8 cellular contexts compared by ENCODE assay signal in the genomic region with DNA sequence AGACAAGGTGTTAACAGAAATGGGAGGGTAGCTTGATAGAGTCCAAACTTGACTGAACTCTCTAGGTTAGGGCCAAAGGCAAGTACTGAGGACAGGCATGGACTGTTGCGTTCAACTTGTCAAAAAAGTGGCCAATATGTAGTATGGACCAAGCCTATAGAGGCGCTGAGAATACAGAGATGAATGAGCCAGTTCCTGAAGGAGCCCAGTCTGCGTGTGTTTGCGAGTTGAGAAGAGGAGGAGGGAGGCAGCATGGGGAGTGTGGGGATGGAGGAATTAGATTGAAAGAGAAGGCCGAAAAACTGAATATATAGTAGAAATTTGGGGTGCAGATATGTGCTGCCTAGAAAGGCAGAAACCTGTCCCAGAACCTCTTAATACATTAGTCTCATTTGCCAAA. TPM values are rescaled to one million over a fixed set of nuclear protein-coding genes. Genes with fewer than 3 reads are reported as not detected.
DNase-seq lines count a peak whose midpoint lies in the region; ATAC-seq lines count a peak whose summit lies in the region.

No MANE protein-coding gene starts in this region.

- POLR2A ChIA-PET in activated CD4-positive, alpha-beta T cell treated with anti-CD3 and anti-CD28 coated beads for 36 hours (lab: Charles Lee), result no interaction called here
- POLR2A ChIA-PET in activated CD8-positive, alpha-beta T cell treated with anti-CD3 and anti-CD28 coated beads, Interleukin-2, amount 10 ng/mL, durations not matched to agents 7 days and 5 days (lab: Charles Lee), result interaction anchor here (3.3 kb wide), 1 partner anchor 178 kb away, joined by 49 read pairs; no protein-coding TSS in a partner anchor

- peak overlapping the region; percentile 87 for H3K27ac Mint-ChIP-seq in activated CD4-positive, alpha-beta T cell treated with anti-CD3 and anti-CD28 coated beads for 36 hours
- H3K27ac Mint-ChIP-seq in activated CD8-positive, alpha-beta T cell treated with anti-CD3 and anti-CD28 coated beads, Interleukin-2, amount 10 ng/mL, durations not matched to agents 7 days and 5 days, result peak overlapping the region; percentile 86

- DNase-seq in activated CD4-positive, alpha-beta T cell treated with anti-CD3 and anti-CD28 coated beads for 36 hours, result no peak
- DNase-seq in activated CD4-positive, alpha-beta T cell treated with anti-CD3 and anti-CD28 coated beads for 1 hour, result no peak
- DNase-seq in Jurkat, Clone E6-1 (ENCODE audit: low read depth, low spot score), result no peak
- DNase-seq in activated CD8-positive, alpha-beta T cell treated with anti-CD3 and anti-CD28 coated beads, Interleukin-2, amount 10 ng/mL, durations not matched to agents 7 days and 5 days, result no peak
- peak; percentile 22 for DNase-seq in hepatic stellate cell (ENCODE audit: low spot score)
- DNase-seq in skeletal muscle cell (ENCODE audit: low read depth), result no peak
- no peak for DNase-seq in NCI-H774 (lab: John Stamatoyannopoulos, UW)
- no peak for DNase-seq in mucosa of gallbladder (ENCODE audit: low spot score)

- CTCF ChIA-PET in activated CD4-positive, alpha-beta T cell treated with anti-CD3 and anti-CD28 coated beads for 36 hours (lab: Charles Lee), result no interaction called here
- CTCF ChIA-PET in activated CD8-positive, alpha-beta T cell treated with anti-CD3 and anti-CD28 coated beads, Interleukin-2, amount 10 ng/mL, durations not matched to agents 7 days and 5 days (lab: Charles Lee), result interaction anchor here (1.5 to 1.7 kb wide), 2 partner anchors 177 to 433 kb away, joined by 3 to 4 read pairs; no protein-coding TSS in a partner anchor

- H3K4me1 Mint-ChIP-seq in activated CD4-positive, alpha-beta T cell treated with anti-CD3 and anti-CD28 coated beads for 36 hours, result peaks cover 33% of the 10 kb centered on the region
- peaks cover 38% of the 10 kb centered on the region for H3K4me1 Mint-ChIP-seq in activated CD8-positive, alpha-beta T cell treated with anti-CD3 and anti-CD28 coated beads, Interleukin-2, amount 10 ng/mL, durations not matched to agents 7 days and 5 days (ENCODE audit: low read depth)

- H3K9me3 Mint-ChIP-seq in activated CD4-positive, alpha-beta T cell treated with anti-CD3 and anti-CD28 coated beads for 36 hours (ENCODE audit: low read depth), result no peaks in the 10 kb centered on the region
- no peaks in the 10 kb centered on the region for H3K9me3 Mint-ChIP-seq in activated CD8-positive, alpha-beta T cell treated with anti-CD3 and anti-CD28 coated beads, Interleukin-2, amount 10 ng/mL, durations not matched to agents 7 days and 5 days (ENCODE audit: insufficient read depth)

- no peaks in the 10 kb centered on the region for H3K27me3 Mint-ChIP-seq in activated CD4-positive, alpha-beta T cell treated with anti-CD3 and anti-CD28 coated beads for 36 hours
- H3K27me3 Mint-ChIP-seq in activated CD8-positive, alpha-beta T cell treated with anti-CD3 and anti-CD28 coated beads, Interleukin-2, amount 10 ng/mL, durations not matched to agents 7 days and 5 days (ENCODE audit: low read depth), result peaks cover 3% of the 10 kb centered on the region

- peak; percentile 3 for ATAC-seq in activated CD4-positive, alpha-beta T cell treated with anti-CD3 and anti-CD28 coated beads for 36 hours
- ATAC-seq in activated CD8-positive, alpha-beta T cell treated with anti-CD3 and anti-CD28 coated beads, Interleukin-2, amount 10 ng/mL, durations not matched to agents 7 days and 5 days, result peak; percentile 2

- H3K4me3 Mint-ChIP-seq in activated CD4-positive, alpha-beta T cell treated with anti-CD3 and anti-CD28 coated beads for 36 hours, result peak overlapping the region; percentile 92
- H3K4me3 Mint-ChIP-seq in activated CD8-positive, alpha-beta T cell treated with anti-CD3 and anti-CD28 coated beads, Interleukin-2, amount 10 ng/mL, durations not matched to agents 7 days and 5 days, result peak overlapping the region; percentile 89

- peaks cover 6% of the 10 kb centered on the region for H3K36me3 Mint-ChIP-seq in activated CD4-positive, alpha-beta T cell treated with anti-CD3 and anti-CD28 coated beads for 36 hours (ENCODE audit: low read depth)
- H3K36me3 Mint-ChIP-seq in activated CD8-positive, alpha-beta T cell treated with anti-CD3 and anti-CD28 coated beads, Interleukin-2, amount 10 ng/mL, durations not matched to agents 7 days and 5 days (ENCODE audit: low read depth), result peaks cover 15% of the 10 kb centered on the region

- intact Hi-C loops in activated CD4-positive, alpha-beta T cell treated with anti-CD3 and anti-CD28 coated beads for 36 hours (cut with DNase I, micrococcal nuclease), result loop anchor here (1.0 to 10.0 kb wide), 20 partner anchors 14 to 1707 kb away; a partner anchor contains a TSS

- peak overlapping the region; percentile 55 for H3K4me3 ChIP-seq in Jurkat, Clone E6-1 (ENCODE audit: low read length)
- H3K4me3 ChIP-seq in skeletal muscle cell (ENCODE audit: low read depth, low read length), result peak overlapping the region; percentile 75

RNA-seq across cellular contexts. Expression of a gene that starts 0.6 kb away (rescaled TPM):
- 10 to 100 TPM; 49.0 to 56.2 TPM for total RNA-seq in activated CD4-positive, alpha-beta T cell treated with anti-CD3 and anti-CD28 coated beads for 36 hours
- polyA plus RNA-seq in Jurkat, Clone E6-1 (2012; ENCODE audit: insufficient read depth, insufficient read length), result 27.0 TPM
- 10 to 100 TPM; 49.6 to 52.6 TPM for total RNA-seq in activated CD8-positive, alpha-beta T cell treated with anti-CD3 and anti-CD28 coated beads, Interleukin-2, amount 10 ng/mL, durations not matched to agents 7 days and 5 days
- 98.1 TPM for total RNA-seq in mucosa of gallbladder
